ENCODE assay signal across 9 cellular contexts in the genomic region with DNA sequence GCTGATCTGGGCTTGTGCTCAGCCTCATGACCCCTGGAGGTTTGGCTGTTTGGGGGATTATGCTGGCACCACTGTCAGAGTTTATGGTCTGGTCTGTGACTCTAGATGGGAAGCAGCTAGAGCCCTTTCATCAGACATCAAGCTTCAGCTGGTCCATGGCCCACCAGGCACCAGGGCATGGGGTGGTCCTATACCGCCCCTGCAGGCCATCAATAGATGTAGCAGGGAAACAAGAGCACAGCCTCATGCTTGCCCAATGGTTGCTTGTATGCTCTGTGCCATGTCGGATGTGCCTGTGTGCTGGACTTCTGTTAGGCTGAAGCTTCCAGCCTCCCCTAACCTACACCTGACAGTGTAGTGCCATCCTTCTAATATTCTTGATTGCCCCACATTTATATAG.
A peak's percentile ranks its signal among the peaks of the same experiment; 100 is the strongest.
DNase-seq lines count a peak whose midpoint lies in the region; ATAC-seq and TF ChIP-seq lines count a peak whose summit lies in the region.
"Had no signal": no experiment of that assay in that cellular context is flagged by ENCODE, and none has a peak within 500 bp of the region (broad histone marks: within the 10 kb centered on the region; RNA-seq: fewer than 3 reads in every experiment).

No MANE protein-coding gene starts in this region.

- H3K18ac ChIP-seq in neuronal stem cell (ENCODE audit: low read length), result no peak overlapping the region

- H2AK5ac ChIP-seq in neuronal stem cell (ENCODE audit: low read depth, low read length), result no peak overlapping the region

- no peaks in the 10 kb centered on the region for H3K27me3 ChIP-seq in CD8-positive, alpha-beta T cell (ENCODE audit: insufficient read depth, low read length)
- H3K27me3 ChIP-seq in GM23338 (ENCODE audit: insufficient read depth) (no peaks in the 10 kb centered on the region), right cardiac atrium (ENCODE audit: control insufficient read depth, insufficient read depth) (no peaks in the 10 kb centered on the region), neuronal stem cell (ENCODE audit: control insufficient read depth in 3 of 3, insufficient read depth in 3 of 3, low read depth in 1 of 3, low read length in 3 of 3) (peaks cover 0 to 12% (median 0%) of the 10 kb centered on the region in 3 experiments), dorsolateral prefrontal cortex (peaks cover 0 to 6% (median 0%) of the 10 kb centered on the region in 45 donors)
- H3K27me3 ChIP-seq in naive thymus-derived CD4-positive, alpha-beta T cell (ENCODE audit: control insufficient read depth in 2 of 2, insufficient read depth in 2 of 2, low read length in 2 of 2), result no peaks in the 10 kb centered on the region
- H3K27me3 ChIP-seq in CD8-positive, alpha-beta memory T cell (ENCODE audit: insufficient read depth, low read length, poor library complexity, severe bottlenecking), result no peaks in the 10 kb centered on the region

- no peaks in the 10 kb centered on the region for H3K36me3 ChIP-seq in CD8-positive, alpha-beta T cell (ENCODE audit: insufficient read depth, low read length)
- H3K36me3 ChIP-seq in GM23338 (ENCODE audit: insufficient read depth) (no peaks in the 10 kb centered on the region), neuronal stem cell (replicated peaks in 1 of 2; ENCODE audit: control insufficient read depth in 2 of 2, insufficient read depth in 2 of 2, low read length in 2 of 2) (no peaks in the 10 kb centered on the region)
- no peaks in the 10 kb centered on the region for H3K36me3 ChIP-seq in naive thymus-derived CD4-positive, alpha-beta T cell (ENCODE audit: control insufficient read depth in 2 of 3, insufficient read depth in 3 of 3, low read length in 3 of 3)
- no peaks in the 10 kb centered on the region for H3K36me3 ChIP-seq in CD8-positive, alpha-beta memory T cell (ENCODE audit: insufficient read depth, low read length)
- H3K36me3 ChIP-seq: neutrophil had no signal

- H4K91ac ChIP-seq in neuronal stem cell (ENCODE audit: low read depth, low read length, poor library complexity), result no peak overlapping the region

- 68% methylated on average over 2 of the region's 2 CpGs for WGBS in right cardiac atrium
- no CpG with 5 or more reads among the region's 2 CpGs for WGBS in neuronal stem cell (ENCODE audit: extremely low coverage in 2 of 2, insufficient read length in 2 of 2, insufficient replicate concordance in 1 of 2), 2 donors

- H3K27ac Mint-ChIP-seq in CD8-positive, alpha-beta T cell, result no peak overlapping the region
- H3K27ac Mint-ChIP-seq in GM23338, result no peak overlapping the region
- H3K27ac Mint-ChIP-seq in naive thymus-derived CD4-positive, alpha-beta T cell, result no peak overlapping the region
- H3K27ac Mint-ChIP-seq in CD8-positive, alpha-beta memory T cell, result no peak overlapping the region

- peak; percentile 49 for ATAC-seq in CD8-positive, alpha-beta T cell
- ATAC-seq in GM23338 (peak; percentile 100), right cardiac atrium (peak; percentile 64 to 71)
- ATAC-seq in naive thymus-derived CD4-positive, alpha-beta T cell, result no peak

- H3K9me3 Mint-ChIP-seq in CD8-positive, alpha-beta T cell, result no peaks in the 10 kb centered on the region
- H3K9me3 Mint-ChIP-seq in GM23338, result no peaks in the 10 kb centered on the region
- H3K9me3 Mint-ChIP-seq in naive thymus-derived CD4-positive, alpha-beta T cell, result peaks cover 0 to 2% (median 0%) of the 10 kb centered on the region in 11 donors
- H3K9me3 Mint-ChIP-seq in CD8-positive, alpha-beta memory T cell, result no peaks in the 10 kb centered on the region

- no peaks in the 10 kb centered on the region for H3K4me1 ChIP-seq in CD8-positive, alpha-beta T cell (ENCODE audit: insufficient read depth, low read length)
- H3K4me1 ChIP-seq in GM23338 (ENCODE audit: insufficient read depth), result no peaks in the 10 kb centered on the region
- H3K4me1 ChIP-seq in right cardiac atrium (ENCODE audit: control insufficient read depth, insufficient read depth, low read length), result no peaks in the 10 kb centered on the region
- no peaks in the 10 kb centered on the region for H3K4me1 ChIP-seq in neuronal stem cell (ENCODE audit: control insufficient read depth in 2 of 2, insufficient read depth in 1 of 2, low read depth in 1 of 2, low read length in 2 of 2)
- no peaks in the 10 kb centered on the region for H3K4me1 ChIP-seq in naive thymus-derived CD4-positive, alpha-beta T cell (ENCODE audit: control insufficient read depth in 2 of 2, insufficient read depth in 2 of 2, low read length in 2 of 2)
- no peaks in the 10 kb centered on the region for H3K4me1 ChIP-seq in CD8-positive, alpha-beta memory T cell (ENCODE audit: insufficient read depth, low read length)

- no peaks in the 10 kb centered on the region for H3F3A ChIP-seq in GM23338 (replicated peaks; ENCODE audit: low read depth)

- H2BK120ac ChIP-seq in neuronal stem cell (ENCODE audit: low read depth, low read length), result no peak overlapping the region

- H3K23ac ChIP-seq in neuronal stem cell (ENCODE audit: low read depth, low read length, poor library complexity), result no peak overlapping the region

- H2BK5ac ChIP-seq in neuronal stem cell (ENCODE audit: low read length), result no peak overlapping the region

- H3K79me2 ChIP-seq in GM23338 (replicated peaks; ENCODE audit: insufficient read depth), result no peaks in the 10 kb centered on the region

- DNase-seq in CD8-positive, alpha-beta T cell, result no peak
- DNase-seq in GM23338 (ENCODE audit: low spot score) (peak; percentile 75), OCI-M1 (lab: John Stamatoyannopoulos, UW) (peak; percentile 61), right cardiac atrium (peak in 1 of 3 donors; percentile 31), neuronal stem cell (ENCODE audit: low spot score) (no peak), dorsolateral prefrontal cortex (no peak)
- DNase-seq in naive thymus-derived CD4-positive, alpha-beta T cell, result no peak
- DNase-seq in CD8-positive, alpha-beta memory T cell, result no peak

- no peak overlapping the region for H3K9ac ChIP-seq in neuronal stem cell (ENCODE audit: low read depth, low read length, poor library complexity)

- no peaks in the 10 kb centered on the region for H3K9me3 ChIP-seq in CD8-positive, alpha-beta T cell (ENCODE audit: low read length)
- H3K9me3 ChIP-seq in right cardiac atrium (ENCODE audit: control insufficient read depth, low read length), result no peaks in the 10 kb centered on the region
- H3K9me3 ChIP-seq in neuronal stem cell (replicated peaks in 1 of 2; ENCODE audit: control insufficient read depth in 2 of 2, insufficient read depth in 1 of 2, low read depth in 1 of 2, low read length in 2 of 2), result no peaks in the 10 kb centered on the region
- no peaks in the 10 kb centered on the region for H3K9me3 ChIP-seq in naive thymus-derived CD4-positive, alpha-beta T cell (ENCODE audit: control insufficient read depth in 2 of 3, low read length in 3 of 3)
- H3K9me3 ChIP-seq in CD8-positive, alpha-beta memory T cell (ENCODE audit: low read length), result no peaks in the 10 kb centered on the region
- H3K9me3 ChIP-seq: neutrophil had no signal

- POLR2A ChIA-PET in CD8-positive, alpha-beta T cell (lab: Charles Lee), result no interaction called here
- POLR2A ChIA-PET in naive thymus-derived CD4-positive, alpha-beta T cell (lab: Charles Lee), result no interaction called here
- POLR2A ChIA-PET in CD8-positive, alpha-beta memory T cell (lab: Charles Lee), result no interaction called here

- no peak overlapping the region for H4K8ac ChIP-seq in neuronal stem cell (ENCODE audit: low read depth, low read length)

- H3K4me3 ChIP-seq in CD8-positive, alpha-beta T cell (ENCODE audit: low read depth, low read length), result no peak overlapping the region
- no peak overlapping the region for H3K4me3 ChIP-seq in GM23338
- H3K4me3 ChIP-seq in right cardiac atrium (ENCODE audit: low read length), result no peak overlapping the region
- no peak overlapping the region for H3K4me3 ChIP-seq in neuronal stem cell (ENCODE audit: low read length in 2 of 2)
- no peak overlapping the region for H3K4me3 ChIP-seq in naive thymus-derived CD4-positive, alpha-beta T cell (ENCODE audit: low read length)
- no peak overlapping the region for H3K4me3 ChIP-seq in dorsolateral prefrontal cortex
- no peak overlapping the region for H3K4me3 ChIP-seq in CD8-positive, alpha-beta memory T cell (ENCODE audit: low read length)

- H3K4me2 ChIP-seq in GM23338 (no peak overlapping the region), neuronal stem cell (ENCODE audit: insufficient read depth, low read length, poor library complexity, severe bottlenecking) (no peak overlapping the region)

- peaks cover 2% of the 10 kb centered on the region for H3K79me1 ChIP-seq in neuronal stem cell (ENCODE audit: low read depth, low read length)

- intact Hi-C loops in CD8-positive, alpha-beta T cell (cut with DNase I, micrococcal nuclease), result no loop called here
- intact Hi-C loops in right cardiac atrium (cut with DNase I), result no loop called here
- intact Hi-C loops in naive thymus-derived CD4-positive, alpha-beta T cell (cut with micrococcal nuclease), result no loop called here
- intact Hi-C loops in dorsolateral prefrontal cortex (cut with DNase I), result no loop called here

- peak overlapping the region; percentile 49; the same call in 1 of the 2 replicates for H2AFZ ChIP-seq in GM23338
- H2AFZ ChIP-seq in neuronal stem cell (ENCODE audit: low read length), result no peak overlapping the region

- no peaks in the 10 kb centered on the region for H3K4me1 Mint-ChIP-seq in CD8-positive, alpha-beta T cell (ENCODE audit: low read depth)
- H3K4me1 Mint-ChIP-seq in GM23338, result no peaks in the 10 kb centered on the region
- H3K4me1 Mint-ChIP-seq in naive thymus-derived CD4-positive, alpha-beta T cell, result peaks cover 0 to 1% (median 0%) of the 10 kb centered on the region in 7 donors
- H3K4me1 Mint-ChIP-seq in CD8-positive, alpha-beta memory T cell, result no peaks in the 10 kb centered on the region

- no peak overlapping the region for H3K14ac ChIP-seq in neuronal stem cell (ENCODE audit: low read length)

- no peaks in the 10 kb centered on the region for H3K36me3 Mint-ChIP-seq in CD8-positive, alpha-beta T cell
- H3K36me3 Mint-ChIP-seq in GM23338 (ENCODE audit: low read depth), result no peaks in the 10 kb centered on the region
- no peaks in the 10 kb centered on the region for H3K36me3 Mint-ChIP-seq in naive thymus-derived CD4-positive, alpha-beta T cell
- no peaks in the 10 kb centered on the region for H3K36me3 Mint-ChIP-seq in CD8-positive, alpha-beta memory T cell

- no peak overlapping the region for H2BK12ac ChIP-seq in neuronal stem cell (ENCODE audit: low read length)

- no peak overlapping the region for H3K27ac ChIP-seq in CD8-positive, alpha-beta T cell (ENCODE audit: low read depth, low read length)
- H3K27ac ChIP-seq in GM23338 (ENCODE audit: low read depth) (no peak overlapping the region), right cardiac atrium (ENCODE audit: low read length) (no peak overlapping the region), neuronal stem cell (replicated peaks; ENCODE audit: low read length) (no peak overlapping the region), dorsolateral prefrontal cortex (no peak overlapping the region)
- no peak overlapping the region for H3K27ac ChIP-seq in naive thymus-derived CD4-positive, alpha-beta T cell (ENCODE audit: low read depth, low read length)
- H3K27ac ChIP-seq in CD8-positive, alpha-beta memory T cell (ENCODE audit: low read depth, low read length), result no peak overlapping the region
- H3K27ac ChIP-seq: neutrophil had no signal

- no peak overlapping the region for H3K4me3 Mint-ChIP-seq in CD8-positive, alpha-beta T cell
- H3K4me3 Mint-ChIP-seq in GM23338, result no peak overlapping the region
- H3K4me3 Mint-ChIP-seq in naive thymus-derived CD4-positive, alpha-beta T cell, result no peak overlapping the region
- H3K4me3 Mint-ChIP-seq in CD8-positive, alpha-beta memory T cell, result no peak overlapping the region

- no peaks in the 10 kb centered on the region for H4K20me1 ChIP-seq in GM23338 (replicated peaks; ENCODE audit: insufficient read depth)

- CTCF ChIA-PET in CD8-positive, alpha-beta T cell (lab: Charles Lee), result interaction anchor here (0.9 kb wide), 2 partner anchors 15 to 17 kb away, joined by 3 read pairs; no protein-coding TSS in a partner anchor
- CTCF ChIA-PET in naive thymus-derived CD4-positive, alpha-beta T cell (lab: Charles Lee), result no interaction called here
- CTCF ChIA-PET in CD8-positive, alpha-beta memory T cell (lab: Charles Lee), result interaction anchor here (1.0 kb wide), 1 partner anchor 19 kb away, joined by 3 read pairs; no protein-coding TSS in a partner anchor

- no peak overlapping the region for H3K4ac ChIP-seq in neuronal stem cell (ENCODE audit: low read length)

- no peak overlapping the region for H2BK15ac ChIP-seq in neuronal stem cell (ENCODE audit: low read length)

- no peak for TF ChIP-seq CTCF in CD8-positive, alpha-beta T cell (IDR thresholded peaks at IDR 0.05)
- peak; percentile 72 to 91 for TF ChIP-seq CTCF in GM23338 (conservative IDR thresholded peaks at IDR 0.05; ENCODE audit: low read depth in 2 of 2)
- peak in 7 of 56 donors; percentile 10 to 24 (median 13) for TF ChIP-seq CTCF in dorsolateral prefrontal cortex (IDR thresholded peaks at IDR 0.05 in 54 of 56, conservative IDR thresholded peaks at IDR 0.05 in 2 of 56; ENCODE audit: low read depth in 1 of 56, partially characterized antibody in 56 of 56)

- H3K27me3 Mint-ChIP-seq in CD8-positive, alpha-beta T cell (ENCODE audit: low read depth), result peaks cover 24% of the 10 kb centered on the region
- H3K27me3 Mint-ChIP-seq in GM23338 (ENCODE audit: insufficient read depth, low read depth, poor library complexity), result peaks cover 2% of the 10 kb centered on the region
- H3K27me3 Mint-ChIP-seq in naive thymus-derived CD4-positive, alpha-beta T cell, result peaks cover 22 to 37% (median 32%) of the 10 kb centered on the region in 5 donors
- H3K27me3 Mint-ChIP-seq in CD8-positive, alpha-beta memory T cell, result peaks cover 22 to 38% of the 10 kb centered on the region in 2 donors

- H3K9me2 ChIP-seq in GM23338 (ENCODE audit: insufficient read depth), result no peaks in the 10 kb centered on the region

Comparison
In these comparisons a context has a peak if more than half of its experiments do, and no peak if none do; other contexts are left out.
1. DNase-seq: peak in GM23338 (single experiment) and OCI-M1 (single experiment); none in CD8-positive, alpha-beta T cell (0 of 7), neuronal stem cell (single experiment), naive thymus-derived CD4-positive, alpha-beta T cell (0 of 9), dorsolateral prefrontal cortex (0 of 10) and CD8-positive, alpha-beta memory T cell (0 of 5).